Comparison of ENCODE assay signal across 26 cellular contexts in the genomic region with DNA sequence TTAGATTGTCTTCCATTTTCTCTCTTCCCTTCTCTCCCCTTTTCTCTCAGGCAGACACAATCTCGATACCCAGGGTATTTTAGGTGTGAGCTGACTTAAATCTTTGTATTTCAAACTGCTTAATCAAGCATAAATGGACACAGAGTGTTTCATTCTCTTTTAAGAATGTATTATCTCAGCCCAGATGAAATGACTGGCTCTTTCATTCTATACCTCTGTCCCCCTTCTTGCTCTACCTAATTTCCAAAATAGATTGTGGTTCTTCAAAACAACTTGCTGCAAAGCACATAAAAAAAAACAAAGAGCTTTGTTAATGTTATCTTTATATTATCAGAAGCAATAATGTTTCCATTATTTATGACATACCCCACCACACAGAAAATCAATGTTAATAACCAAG.
DNase-seq lines count a peak whose midpoint lies in the region; ATAC-seq, FAIRE-seq and TF ChIP-seq lines count a peak whose summit lies in the region.
"Had no signal": no experiment of that assay in that cellular context is flagged by ENCODE, and none has a peak within 500 bp of the region (broad histone marks: within the 10 kb centered on the region; RNA-seq: fewer than 3 reads in every experiment).

No MANE protein-coding gene starts in this region.

- ATAC-seq in GM12878 (peak; percentile 38; the same call in 2 of the 3 replicates), HG02678 (IDR thresholded peaks at IDR 0.05; ENCODE audit: unreplicated experiment) (no peak)
- ATAC-seq in stimulated activated effector memory CD8-positive, alpha-beta T cell treated with anti-CD3 and anti-CD28 coated beads, Interleukin-12 subunit alpha, Interleukin-12 subunit beta, amount 100 ng/mL, for 72 hours, result no peak
- ATAC-seq: A549 had no signal

- SMC1A ChIA-PET in GM12878 (lab: Charles Lee; ENCODE audit: uncharacterized antibody, unreplicated experiment), result interaction anchor here (1.1 to 2.6 kb wide), 3 partner anchors 14 to 19 kb away, joined by 3 to 9 read pairs (median 3); no protein-coding TSS in a partner anchor

- no peak overlapping the region for H2AK5ac ChIP-seq in neuronal stem cell (ENCODE audit: low read depth, low read length)

- no peaks in the 10 kb centered on the region for H3K79me1 ChIP-seq in neuronal stem cell (ENCODE audit: low read depth, low read length)

- no peak overlapping the region for H4K91ac ChIP-seq in neuronal stem cell (ENCODE audit: low read depth, low read length, poor library complexity)

- CTCF ChIA-PET in GM12878 (lab: Yijun Ruan, JAX), result interaction anchor here (0.9 to 3.4 kb wide), 2 partner anchors 18 to 21 kb away, joined by 4 to 15 read pairs; no protein-coding TSS in a partner anchor

- H2BK15ac ChIP-seq in neuronal stem cell (ENCODE audit: low read length), result no peak overlapping the region

- no peak for TF ChIP-seq RAD21 in GM12878 (IDR thresholded peaks at IDR 0.05; ENCODE audit: insufficient read depth, low read depth, low read length)

- no peak overlapping the region for H2BK5ac ChIP-seq in neuronal stem cell (ENCODE audit: low read length)

- H3K4me3 ChIP-seq in ACC112 (ENCODE audit: low read depth, low read length), result no peak overlapping the region
- H3K4me3 ChIP-seq in Loucy (ENCODE audit: low read length, poor library complexity, severe bottlenecking), result no peak overlapping the region
- H3K4me3 ChIP-seq in GM12878, result no peak overlapping the region
- no peak overlapping the region for H3K4me3 ChIP-seq in neuronal stem cell (ENCODE audit: low read length in 2 of 2)
- H3K4me3 ChIP-seq: A549, BLaER1 had no signal

- H3K4ac ChIP-seq in neuronal stem cell (ENCODE audit: low read length), result no peak overlapping the region

- no peaks in the 10 kb centered on the region for H3K9me2 ChIP-seq in Loucy (replicated peaks; ENCODE audit: low read depth, low read length)

- H3K27ac Mint-ChIP-seq in stimulated activated effector memory CD8-positive, alpha-beta T cell treated with anti-CD3 and anti-CD28 coated beads, Interleukin-12 subunit alpha, Interleukin-12 subunit beta, amount 100 ng/mL, for 72 hours, result no peak overlapping the region
- H3K27ac Mint-ChIP-seq: CD14-positive monocyte; CD4-positive, alpha-beta memory T cell; CD4-positive, CD25-positive, alpha-beta regulatory T cell; CD8-positive, alpha-beta memory T cell had no signal

- no peaks in the 10 kb centered on the region for H3K4me1 Mint-ChIP-seq in stimulated activated effector memory CD8-positive, alpha-beta T cell treated with anti-CD3 and anti-CD28 coated beads, Interleukin-12 subunit alpha, Interleukin-12 subunit beta, amount 100 ng/mL, for 72 hours
- H3K4me1 Mint-ChIP-seq: CD14-positive monocyte; CD4-positive, alpha-beta memory T cell; CD4-positive, CD25-positive, alpha-beta regulatory T cell; CD8-positive, alpha-beta memory T cell had no signal

- no peak overlapping the region for H4K8ac ChIP-seq in neuronal stem cell (ENCODE audit: low read depth, low read length)

- no peak for FAIRE-seq in GM12878 (lab: Jason Lieb, UNC)
- FAIRE-seq: A549, GM12891 had no signal

- H3K4me2 ChIP-seq in Loucy (ENCODE audit: low read depth, low read length, poor library complexity, severe bottlenecking) (no peak overlapping the region), GM12878 (ENCODE audit: control insufficient read depth, insufficient read depth) (no peak overlapping the region), neuronal stem cell (ENCODE audit: insufficient read depth, low read length, poor library complexity, severe bottlenecking) (no peak overlapping the region)
- H3K4me2 ChIP-seq: A549, BLaER1 had no signal

- no peaks in the 10 kb centered on the region for H3K27me3 ChIP-seq in ACC112 (ENCODE audit: insufficient read depth, low read length)
- H3K27me3 ChIP-seq in Loucy (ENCODE audit: insufficient read depth, low read length, poor library complexity, severe bottlenecking), result no peaks in the 10 kb centered on the region
- H3K27me3 ChIP-seq in GM12878 (replicated peaks in 1 of 2; ENCODE audit: control insufficient read depth in 2 of 2, insufficient read depth in 2 of 2, low read length in 1 of 2), result no peaks in the 10 kb centered on the region
- no peaks in the 10 kb centered on the region for H3K27me3 ChIP-seq in neuronal stem cell (ENCODE audit: control insufficient read depth in 3 of 3, insufficient read depth in 3 of 3, low read depth in 1 of 3, low read length in 3 of 3)
- H3K27me3 ChIP-seq: BE2C, BLaER1 had no signal

- no peak overlapping the region for H3K23ac ChIP-seq in neuronal stem cell (ENCODE audit: low read depth, low read length, poor library complexity)

- no peak overlapping the region for H3K4me3 Mint-ChIP-seq in stimulated activated effector memory CD8-positive, alpha-beta T cell treated with anti-CD3 and anti-CD28 coated beads, Interleukin-12 subunit alpha, Interleukin-12 subunit beta, amount 100 ng/mL, for 72 hours
- H3K4me3 Mint-ChIP-seq: CD14-positive monocyte; CD4-positive, alpha-beta memory T cell; CD4-positive, CD25-positive, alpha-beta regulatory T cell; CD8-positive, alpha-beta memory T cell had no signal

- no peak for TF ChIP-seq POLR2A in GM12878 (IDR thresholded peaks at IDR 0.05; ENCODE audit: low read depth, low read length)

- no peak overlapping the region for H3K9ac ChIP-seq in Loucy (ENCODE audit: low read depth, low read length, poor library complexity, severe bottlenecking)
- no peak overlapping the region for H3K9ac ChIP-seq in GM12878 (ENCODE audit: control insufficient read depth, insufficient read depth, low read length)
- no peak overlapping the region for H3K9ac ChIP-seq in neuronal stem cell (ENCODE audit: low read depth, low read length, poor library complexity)
- H3K9ac ChIP-seq: BLaER1 had no signal

- no peak overlapping the region for H2BK120ac ChIP-seq in neuronal stem cell (ENCODE audit: low read depth, low read length)

- peak overlapping the region; percentile 22 for H2AFZ ChIP-seq in ACC112 (ENCODE audit: low read length, unreplicated experiment)
- H2AFZ ChIP-seq in Loucy (ENCODE audit: low read length), result peak overlapping the region; percentile 66; the same call in 1 of the 2 replicates
- no peak overlapping the region for H2AFZ ChIP-seq in GM12878 (ENCODE audit: control insufficient read depth, low read depth, low read length)
- no peak overlapping the region for H2AFZ ChIP-seq in neuronal stem cell (ENCODE audit: low read length)

- no peak for TF ChIP-seq EP300 in GM12878 (IDR thresholded peaks at IDR 0.05; ENCODE audit: borderline replicate concordance in 1 of 2, control insufficient read depth in 1 of 2, low read depth in 2 of 2, low read length in 2 of 2)

- H3F3A ChIP-seq in Loucy (ENCODE audit: low read depth), result no peaks in the 10 kb centered on the region

- no peak overlapping the region for H3K18ac ChIP-seq in neuronal stem cell (ENCODE audit: low read length)

- H3K36me3 ChIP-seq in ACC112 (ENCODE audit: insufficient read depth, low read length) (no peaks in the 10 kb centered on the region), Loucy (ENCODE audit: insufficient read depth, low read length) (no peaks in the 10 kb centered on the region), GM12878 (ENCODE audit: control insufficient read depth in 2 of 2, insufficient read depth in 2 of 2, low read length in 1 of 2) (no peaks in the 10 kb centered on the region), neuronal stem cell (replicated peaks in 1 of 2; ENCODE audit: control insufficient read depth in 2 of 2, insufficient read depth in 2 of 2, low read length in 2 of 2) (no peaks in the 10 kb centered on the region)
- H3K36me3 ChIP-seq: BE2C, BLaER1 had no signal

- RAD21 ChIA-PET in GM12878 (lab: Charles Lee; ENCODE audit: unreplicated experiment), result interaction anchor here (1.0 to 2.5 kb wide), 2 partner anchors 10 to 19 kb away, joined by 3 to 8 read pairs; no protein-coding TSS in a partner anchor

- no peak overlapping the region for H3K27ac ChIP-seq in ACC112 (ENCODE audit: low read depth, low read length)
- H3K27ac ChIP-seq in GM12878 (ENCODE audit: control insufficient read depth, insufficient read depth), result no peak overlapping the region
- H3K27ac ChIP-seq in neuronal stem cell (replicated peaks; ENCODE audit: low read length), result no peak overlapping the region
- H3K27ac ChIP-seq: 22Rv1, A549, BLaER1 had no signal

- H3K36me3 Mint-ChIP-seq in stimulated activated effector memory CD8-positive, alpha-beta T cell treated with anti-CD3 and anti-CD28 coated beads, Interleukin-12 subunit alpha, Interleukin-12 subunit beta, amount 100 ng/mL, for 72 hours, result no peaks in the 10 kb centered on the region
- H3K36me3 Mint-ChIP-seq: CD14-positive monocyte; CD4-positive, alpha-beta memory T cell; CD4-positive, CD25-positive, alpha-beta regulatory T cell; CD8-positive, alpha-beta memory T cell had no signal

- no peaks in the 10 kb centered on the region for H4K20me1 ChIP-seq in Loucy (ENCODE audit: insufficient read depth, low read length, poor library complexity, severe bottlenecking)
- H4K20me1 ChIP-seq in GM12878 (ENCODE audit: control insufficient read depth, insufficient read depth), result no peaks in the 10 kb centered on the region
- H4K20me1 ChIP-seq: BLaER1 had no signal

- no peak overlapping the region for H3K14ac ChIP-seq in neuronal stem cell (ENCODE audit: low read length)

- in situ Hi-C loops in GM12878 (cut with MboI), result no loop called here

- no peaks in the 10 kb centered on the region for H3K9me3 ChIP-seq in Loucy (ENCODE audit: insufficient read depth, low read depth, low read length)
- no peaks in the 10 kb centered on the region for H3K9me3 ChIP-seq in GM12878 (replicated peaks; ENCODE audit: control insufficient read depth, insufficient read depth, low read length)
- no peaks in the 10 kb centered on the region for H3K9me3 ChIP-seq in neuronal stem cell (replicated peaks in 1 of 2; ENCODE audit: control insufficient read depth in 2 of 2, insufficient read depth in 1 of 2, low read depth in 1 of 2, low read length in 2 of 2)
- H3K9me3 ChIP-seq: BE2C, BLaER1 had no signal

- POLR2A ChIA-PET in GM12878 (lab: Charles Lee), result interaction anchor here (1.0 kb wide), 1 partner anchor 48 kb away, joined by 3 read pairs; no protein-coding TSS in a partner anchor

- intact Hi-C loops in GM12878 (cut with micrococcal nuclease; ENCODE audit: unreplicated experiment), result no loop called here

- H3K79me2 ChIP-seq in ACC112 (ENCODE audit: control insufficient read depth, insufficient read depth, low read length, unreplicated experiment) (no peaks in the 10 kb centered on the region), Loucy (ENCODE audit: insufficient read depth, low read length) (no peaks in the 10 kb centered on the region), GM12878 (ENCODE audit: control insufficient read depth, insufficient read depth, low read length) (no peaks in the 10 kb centered on the region)

- TF ChIP-seq CTCF in Loucy (conservative IDR thresholded peaks at IDR 0.05; ENCODE audit: low read length) (no peak), GM12878 (IDR thresholded peaks at IDR 0.05 in 2 of 3, conservative IDR thresholded peaks at IDR 0.05 in 1 of 3; ENCODE audit: control insufficient read depth in 2 of 3, extremely low read depth in 1 of 3, insufficient read depth in 1 of 3, low read depth in 3 of 3, low read length in 3 of 3) (no peak)

- H3K4me1 ChIP-seq in ACC112 (ENCODE audit: control insufficient read depth, insufficient read depth, low read length, unreplicated experiment) (peaks cover 34% of the 10 kb centered on the region), Loucy (ENCODE audit: insufficient read depth, low read length, poor library complexity, severe bottlenecking) (peaks cover 5% of the 10 kb centered on the region), GM12878 (ENCODE audit: control insufficient read depth, insufficient read depth, low read length) (no peaks in the 10 kb centered on the region), neuronal stem cell (ENCODE audit: control insufficient read depth in 2 of 2, insufficient read depth in 1 of 2, low read depth in 1 of 2, low read length in 2 of 2) (peaks cover under 1 to 18% of the 10 kb centered on the region in 2 donors)
- H3K4me1 ChIP-seq: A549, BLaER1 had no signal

- H3K9me3 Mint-ChIP-seq in stimulated activated effector memory CD8-positive, alpha-beta T cell treated with anti-CD3 and anti-CD28 coated beads, Interleukin-12 subunit alpha, Interleukin-12 subunit beta, amount 100 ng/mL, for 72 hours, result peaks cover 6% of the 10 kb centered on the region
- H3K9me3 Mint-ChIP-seq: CD14-positive monocyte had no signal

- BruUV-seq in GM12878 (replicated peaks; lab: Mats Ljungman, UMichigan), result no TSS peak

- H2BK12ac ChIP-seq in neuronal stem cell (ENCODE audit: low read length), result no peak overlapping the region

- 0% methylated on average over 1 of the region's 1 CpG for WGBS in GM12878 (ENCODE audit: insufficient coverage, insufficient replicate concordance, low lambda C conversion rate, missing lambda C conversion rate)
- no CpG with 5 or more reads among the region's 1 CpG for WGBS in neuronal stem cell (ENCODE audit: extremely low coverage in 2 of 2, insufficient read length in 2 of 2, insufficient replicate concordance in 1 of 2), 2 donors

- no peak for DNase-seq in GM12878 (ENCODE audit: low read depth, low spot score)
- peak; percentile 9 for DNase-seq in neuronal stem cell (ENCODE audit: low spot score)
- no peak for DNase-seq in stimulated activated effector memory CD8-positive, alpha-beta T cell treated with anti-CD3 and anti-CD28 coated beads, Interleukin-12 subunit alpha, Interleukin-12 subunit beta, amount 100 ng/mL, for 72 hours (ENCODE audit: low spot score in 2 of 2)
- DNase-seq in putamen (ENCODE audit: low spot score), result no peak
- DNase-seq: ACHN; BE2C; C1 segment of cervical spinal cord; CD4-positive, alpha-beta memory T cell; CD4-positive, CD25-positive, alpha-beta regulatory T cell; CD8-positive, alpha-beta memory T cell; COR-L47; DMS 273 treated with DMSO at 0.1 percent for 48 hours; DMS153; DMS53; DMS79; DND-41; EL; GDM1 had no signal

Comparison
In these comparisons a context has a peak if more than half of its experiments do, and no peak if none do; other contexts are left out.
1. H2AFZ ChIP-seq: peak in ACC112 (single experiment) and Loucy (single experiment); none in GM12878 (single experiment) and neuronal stem cell (single experiment).